12 cellular contexts compared by ENCODE assay signal in the genomic region with DNA sequence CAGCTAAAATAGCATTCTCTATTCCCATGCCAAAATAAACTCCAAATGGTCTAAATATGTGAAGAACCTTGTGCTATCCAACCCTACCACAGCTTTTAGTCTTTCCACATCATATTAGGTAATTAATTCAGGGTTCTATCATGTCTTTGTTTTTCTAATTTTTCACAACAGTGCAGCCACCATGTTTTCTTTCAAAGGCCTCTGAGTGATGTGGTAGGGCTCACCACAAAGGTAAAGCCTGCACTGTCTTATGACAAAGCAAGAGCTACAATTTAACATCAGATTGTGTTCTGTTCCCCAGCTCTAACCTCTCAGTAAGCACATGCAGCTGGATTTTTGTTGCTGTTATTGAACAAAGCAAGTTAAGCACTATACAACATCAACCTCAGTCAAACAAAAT. TPM values are rescaled to one million over a fixed set of nuclear protein-coding genes. Genes with fewer than 3 reads are reported as not detected.
A peak's percentile ranks its signal among the peaks of the same experiment; 100 is the strongest.
DNase-seq lines count a peak whose midpoint lies in the region; ATAC-seq, FAIRE-seq and TF ChIP-seq lines count a peak whose summit lies in the region.
"Had no signal": no experiment of that assay in that cellular context is flagged by ENCODE, and none has a peak within 500 bp of the region (broad histone marks: within the 10 kb centered on the region; RNA-seq: fewer than 3 reads in every experiment).

No MANE protein-coding gene starts in this region.

- H3K4me1 ChIP-seq in BLaER1 treated with 17β-estradiol and CSF1 and Interleukin-3, amounts not matched to agents 10 nM and 100 nM: peaks cover 75 to 99% (median 85%) of the 10 kb centered on the region in 10 experiments
- H3K4me1 ChIP-seq in OCI-LY1 (ENCODE audit: insufficient read depth, low read length, severe bottlenecking): peaks cover 98% of the 10 kb centered on the region
- H3K4me1 ChIP-seq in fibroblast of lung (ENCODE audit: control insufficient read depth, extremely low read depth, insufficient read depth, low read length): peaks cover 9% of the 10 kb centered on the region
- H3K4me1 ChIP-seq: colonic mucosa had no signal

- FAIRE-seq in HTR-8/SVneo (lab: Jason Lieb, UNC): no peak
- FAIRE-seq: frontal cortex had no signal

- TF ChIP-seq CTCF in OCI-LY1 (IDR thresholded peaks at IDR 0.05; ENCODE audit: low read length): no peak
- no peak for TF ChIP-seq CTCF in fibroblast of lung (conservative IDR thresholded peaks at IDR 0.05 in 1 of 2, IDR thresholded peaks at IDR 0.05 in 1 of 2; ENCODE audit: low read depth in 1 of 2, low read length in 2 of 2)

- no peaks in the 10 kb centered on the region for H3K9me3 ChIP-seq in BLaER1 treated with 17β-estradiol and CSF1 and Interleukin-3, amounts not matched to agents 10 nM and 100 nM (replicated peaks in 1 of 11)
- H3K9me3 ChIP-seq in OCI-LY1 (ENCODE audit: low read length) (no peaks in the 10 kb centered on the region), fibroblast of lung (ENCODE audit: control insufficient read depth, insufficient read depth, low read depth, low read length) (no peaks in the 10 kb centered on the region)
- H3K9me3 ChIP-seq: colonic mucosa had no signal

- H3K4me3 ChIP-seq in BLaER1 treated with 17β-estradiol and CSF1 and Interleukin-3, amounts not matched to agents 10 nM and 100 nM: peak overlapping the region; percentile 37 to 80 (median 47); a peak in 16 of 20 replicates
- H3K4me3 ChIP-seq in OCI-LY1 (ENCODE audit: low read depth, low read length, poor library complexity, severe bottlenecking): peak overlapping the region; percentile 59
- no peak overlapping the region for H3K4me3 ChIP-seq in fibroblast of lung (replicated peaks in 1 of 4; ENCODE audit: control extremely low read depth in 1 of 4, insufficient read depth in 1 of 4, low read depth in 3 of 4, low read length in 4 of 4)
- H3K4me3 ChIP-seq: colonic mucosa, skin epidermis had no signal

- H3K27ac ChIP-seq in BLaER1 treated with 17β-estradiol and CSF1 and Interleukin-3, amounts not matched to agents 10 nM and 100 nM: peak overlapping the region; percentile 90 to 99 (median 96)
- H3K27ac ChIP-seq in OCI-LY1 (ENCODE audit: low read depth, low read length, poor library complexity, severe bottlenecking) (peak overlapping the region; percentile 97), fibroblast of lung (ENCODE audit: insufficient read depth, low read length) (no peak overlapping the region)

- H3K27me3 ChIP-seq in BLaER1 treated with 17β-estradiol and CSF1 and Interleukin-3, amounts not matched to agents 10 nM and 100 nM: no peaks in the 10 kb centered on the region; a peak in 1 of 22 replicates
- no peaks in the 10 kb centered on the region for H3K27me3 ChIP-seq in OCI-LY1 (ENCODE audit: insufficient read depth, low read length)
- H3K27me3 ChIP-seq in fibroblast of lung (ENCODE audit: control insufficient read depth, insufficient read depth, low read length): no peaks in the 10 kb centered on the region
- H3K27me3 ChIP-seq: colonic mucosa had no signal

- peaks cover 0 to 15% (median 8%) of the 10 kb centered on the region in 11 experiments; a peak in 13 of 22 replicates for H3K36me3 ChIP-seq in BLaER1 treated with 17β-estradiol and CSF1 and Interleukin-3, amounts not matched to agents 10 nM and 100 nM
- H3K36me3 ChIP-seq in OCI-LY1 (ENCODE audit: insufficient read depth, low read length) (no peaks in the 10 kb centered on the region), fibroblast of lung (ENCODE audit: control insufficient read depth, insufficient read depth, low read length) (no peaks in the 10 kb centered on the region)
- H3K36me3 ChIP-seq: colonic mucosa had no signal

- peak overlapping the region; percentile 66 to 95 (median 88); a peak in 21 of 22 replicates for H3K9ac ChIP-seq in BLaER1 treated with 17β-estradiol and CSF1 and Interleukin-3, amounts not matched to agents 10 nM and 100 nM
- H3K9ac ChIP-seq in OCI-LY1 (ENCODE audit: low read length) (peak overlapping the region; percentile 58), fibroblast of lung (ENCODE audit: insufficient read depth, low read length) (no peak overlapping the region)

- peaks cover 13% of the 10 kb centered on the region for H3F3A ChIP-seq in OCI-LY1 (ENCODE audit: insufficient read depth, low read length)

- ATAC-seq in GM18907 (IDR thresholded peaks at IDR 0.05; ENCODE audit: unreplicated experiment) (peak; percentile 17), HG02642 (IDR thresholded peaks at IDR 0.05; ENCODE audit: poor library complexity, unreplicated experiment) (no peak)

- no peaks in the 10 kb centered on the region for H3K9me2 ChIP-seq in OCI-LY1 (ENCODE audit: low read depth, low read length)

- H2AFZ ChIP-seq in OCI-LY1 (ENCODE audit: low read length) (no peak overlapping the region), fibroblast of lung (ENCODE audit: low read length) (no peak overlapping the region)

- DNase-seq in fibroblast of lung (ENCODE audit: low read depth in 2 of 2): peak in 1 of 2 donors; percentile 31
- no peak for DNase-seq in HTR-8/SVneo (ENCODE audit: insufficient read length, low spot score)
- no peak for DNase-seq in SIG-M5 (lab: John Stamatoyannopoulos, UW)
- no peak for DNase-seq in NCI-H1092 (lab: John Stamatoyannopoulos, UW)
- DNase-seq: colonic mucosa, nephron progenitor cell had no signal

- H3K79me2 ChIP-seq in OCI-LY1 (ENCODE audit: insufficient read depth, low read length) (peaks cover 29% of the 10 kb centered on the region), fibroblast of lung (ENCODE audit: control insufficient read depth, insufficient read depth, low read length) (no peaks in the 10 kb centered on the region)

- peaks cover 0 to 28% (median 0%) of the 10 kb centered on the region in 11 experiments; a peak in 9 of 22 replicates for H4K20me1 ChIP-seq in BLaER1 treated with 17β-estradiol and CSF1 and Interleukin-3, amounts not matched to agents 10 nM and 100 nM
- no peaks in the 10 kb centered on the region for H4K20me1 ChIP-seq in OCI-LY1 (ENCODE audit: insufficient read depth, low read length)
- no peaks in the 10 kb centered on the region for H4K20me1 ChIP-seq in fibroblast of lung (ENCODE audit: control insufficient read depth, extremely low read depth, insufficient read depth, low read length)

- peak overlapping the region; percentile 75 to 100 (median 86) for H3K4me2 ChIP-seq in BLaER1 treated with 17β-estradiol and CSF1 and Interleukin-3, amounts not matched to agents 10 nM and 100 nM
- H3K4me2 ChIP-seq in OCI-LY1 (ENCODE audit: low read length) (peak overlapping the region; percentile 59), fibroblast of lung (ENCODE audit: extremely low read depth, insufficient read depth, low read length) (peak overlapping the region; percentile 34)

RNA-seq across cellular contexts. Expression of a gene that starts 52.4 kb away (rescaled TPM):
- total RNA-seq in fibroblast of lung: 5.4 and 12.2 TPM in 2 replicates
- 9.3 and 15.7 TPM in 2 replicates for polyA plus RNA-seq in fibroblast of lung
- 6.6 and 13.1 TPM in 2 replicates for polyA plus RNA-seq in fibroblast of lung (2012)
- polyA minus RNA-seq in fibroblast of lung (ENCODE audit: low replicate concordance): 34.8 and 73.7 TPM in 2 replicates

Comparison
In these comparisons a context has a peak if more than half of its experiments do, and no peak if none do; other contexts are left out.
1. H3K4me2 ChIP-seq: peak in every context shown above with its lines; median percentile 86 in BLaER1 treated with 17β-estradiol and CSF1 and Interleukin-3, amounts not matched to agents 10 nM and 100 nM; 59 in OCI-LY1; 34 in fibroblast of lung.
2. H3K4me3 ChIP-seq: peak in BLaER1 treated with 17β-estradiol and CSF1 and Interleukin-3, amounts not matched to agents 10 nM and 100 nM (10 of 10) and OCI-LY1 (single experiment); none in fibroblast of lung (0 of 4).